In the genomic region with DNA sequence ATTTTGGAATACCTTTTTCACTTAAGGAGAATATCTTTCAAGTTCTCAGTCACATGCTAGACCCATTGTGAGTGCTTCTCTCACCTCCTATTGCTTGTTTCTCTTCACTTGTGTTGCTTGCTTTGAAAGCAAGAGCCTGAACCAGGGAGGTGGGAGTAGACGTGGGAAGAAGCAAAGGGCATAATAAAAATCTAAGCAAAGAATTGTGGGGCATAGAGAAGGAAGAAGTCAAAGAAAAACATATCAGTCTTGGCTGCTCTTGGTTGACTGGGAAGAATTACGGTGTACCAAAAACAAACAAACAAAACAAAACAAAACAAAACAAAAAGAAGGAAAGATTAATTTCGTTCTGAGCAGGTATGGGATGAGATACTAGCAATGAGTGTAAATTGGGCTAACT, we compare ENCODE assay signal across 30 cellular contexts.
"Had no signal": no experiment of that assay in that cellular context is flagged by ENCODE, and none has a peak within 500 bp of the region (broad histone marks: within the 10 kb centered on the region; RNA-seq: fewer than 3 reads in every experiment).

No MANE protein-coding gene starts in this region.

- H3K27me3 Mint-ChIP-seq: stimulated activated naive CD8-positive, alpha-beta T cell treated with anti-CD3 and anti-CD28 coated beads, Interleukin-15, amount 100 ng/mL, for 72 hours had no signal

- FAIRE-seq: small intestine, urothelium cell line had no signal

- H3K4me1 Mint-ChIP-seq: natural killer cell; nephron; stimulated activated memory B cell treated with anti-CD40 and anti-IgM and Interleukin-4, amounts not matched to agents 10 μg/mL and 1 μg/mL and 100 μg/mL, for 72 hours; stimulated activated naive CD8-positive, alpha-beta T cell treated with anti-CD3 and anti-CD28 coated beads, Interleukin-15, amount 100 ng/mL, for 72 hours had no signal

- H3K4me3 ChIP-seq: neural progenitor cell, ovary, psoas muscle, right lobe of liver, sigmoid colon, suprapubic skin, testis, tibial artery, transverse colon, upper lobe of right lung, vagina had no signal

- H3K4me2 ChIP-seq: neural progenitor cell had no signal

- H3K4me3 Mint-ChIP-seq: natural killer cell; nephron; neural progenitor cell; stimulated activated memory B cell treated with anti-CD40 and anti-IgM and Interleukin-4, amounts not matched to agents 10 μg/mL and 1 μg/mL and 100 μg/mL, for 72 hours; stimulated activated naive CD8-positive, alpha-beta T cell treated with anti-CD3 and anti-CD28 coated beads, Interleukin-15, amount 100 ng/mL, for 72 hours; type B pancreatic cell had no signal

- ATAC-seq: natural killer cell; psoas muscle; right cardiac atrium; right lobe of liver; stimulated activated memory B cell treated with anti-CD40 and anti-IgM and Interleukin-4, amounts not matched to agents 10 μg/mL and 1 μg/mL and 100 μg/mL, for 72 hours; stimulated activated naive CD8-positive, alpha-beta T cell treated with anti-CD3 and anti-CD28 coated beads, Interleukin-15, amount 100 ng/mL, for 72 hours; stimulated activated naive CD8-positive, alpha-beta T cell treated with anti-CD3 and anti-CD28 coated beads, Interleukin-15, Interleukin-2, amounts not matched to agents 100 U/mL and 50 U/mL, for 24 hours; upper lobe of right lung had no signal

- H3K79me2 ChIP-seq: parathyroid adenoma had no signal

- H3K27ac ChIP-seq: neural progenitor cell, ovary, parathyroid adenoma, psoas muscle, right lobe of liver, sigmoid colon, suprapubic skin, testis, tibial artery, transverse colon, upper lobe of right lung, vagina had no signal

- H3K27ac Mint-ChIP-seq: natural killer cell; nephron; neural progenitor cell; progenitor cell of endocrine pancreas; stimulated activated memory B cell treated with anti-CD40 and anti-IgM and Interleukin-4, amounts not matched to agents 10 μg/mL and 1 μg/mL and 100 μg/mL, for 72 hours; stimulated activated naive CD8-positive, alpha-beta T cell treated with anti-CD3 and anti-CD28 coated beads, Interleukin-15, amount 100 ng/mL, for 72 hours; type B pancreatic cell had no signal

- H3K9me3 Mint-ChIP-seq: natural killer cell; nephron; stimulated activated memory B cell treated with anti-CD40 and anti-IgM and Interleukin-4, amounts not matched to agents 10 μg/mL and 1 μg/mL and 100 μg/mL, for 72 hours; stimulated activated naive CD8-positive, alpha-beta T cell treated with anti-CD3 and anti-CD28 coated beads, Interleukin-15, amount 100 ng/mL, for 72 hours; type B pancreatic cell had no signal

- H3K9ac ChIP-seq: neural progenitor cell, parathyroid adenoma had no signal

- DNase-seq: natural killer cell; occipital lobe; ovary; posterior cingulate gyrus; psoas muscle; right cardiac atrium; right lobe of liver; sigmoid colon; small intestine; stimulated activated CD4-positive, alpha-beta T cell treated with anti-CD3 and anti-CD28 coated beads, Interleukin-15, amount 100 ng/mL, for 24 hours; stimulated activated CD4-positive, alpha-beta T cell treated with anti-CD3 and anti-CD28 coated beads, Interleukin-2, amount 100 ng/mL, for 24 hours; stimulated activated CD4-positive, alpha-beta T cell treated with anti-CD3 and anti-CD28 coated beads, Interleukin-2, amount 100 ng/mL, for 48 hours; stimulated activated CD4-positive, alpha-beta T cell treated with anti-CD3 and anti-CD28 coated beads, Interleukin-4, amount 100 ng/mL, for 24 hours; stimulated activated naive CD4-positive, alpha-beta T cell; stimulated activated naive CD8-positive, alpha-beta T cell treated with anti-CD3 and anti-CD28 coated beads, Interleukin-15, amount 100 ng/mL, for 72 hours; stimulated activated naive CD8-positive, alpha-beta T cell treated with anti-CD3 and anti-CD28 coated beads, Interleukin-15, Interleukin-2, amounts not matched to agents 100 U/mL and 50 U/mL, for 24 hours; substantia nigra; testis; tibial artery; transverse colon; upper lobe of right lung had no signal

- H3K27me3 ChIP-seq: ovary, right lobe of liver, sigmoid colon, suprapubic skin, testis, tibial artery, transverse colon, upper lobe of right lung, vagina had no signal

- H3K9me3 ChIP-seq: ovary, psoas muscle, right lobe of liver, suprapubic skin, testis, tibial artery, transverse colon, upper lobe of right lung, vagina had no signal

- H2AFZ ChIP-seq: neural progenitor cell, parathyroid adenoma had no signal

- H3K4me1 ChIP-seq: neural progenitor cell, parathyroid adenoma, psoas muscle, right lobe of liver, sigmoid colon, suprapubic skin, testis, tibial artery, transverse colon, upper lobe of right lung, vagina had no signal

- H3K36me3 ChIP-seq: neural progenitor cell, ovary, right lobe of liver, sigmoid colon, suprapubic skin, tibial artery, transverse colon, upper lobe of right lung, vagina had no signal

- H3K36me3 Mint-ChIP-seq: natural killer cell; stimulated activated memory B cell treated with anti-CD40 and anti-IgM and Interleukin-4, amounts not matched to agents 10 μg/mL and 1 μg/mL and 100 μg/mL, for 72 hours; type B pancreatic cell had no signal
